ENCODE assay signal across 1 cellular context in the genomic region with DNA sequence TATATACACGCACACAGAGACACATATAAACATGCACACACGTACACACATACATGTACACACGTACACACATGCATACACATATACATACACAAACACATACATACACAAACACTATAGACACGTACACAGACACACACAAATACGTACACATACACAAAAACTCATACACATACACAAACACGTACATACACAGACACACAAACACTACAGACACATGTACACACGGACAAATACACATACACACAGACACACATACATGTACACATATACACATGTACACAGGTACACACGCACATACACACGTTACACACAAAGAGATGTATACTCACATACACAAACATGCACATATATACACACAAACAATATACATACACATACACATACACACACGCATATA.
A peak's percentile ranks its signal among the peaks of the same experiment; 100 is the strongest.
TF ChIP-seq lines count a peak whose summit lies in the region.

No MANE protein-coding gene starts in this region.

TF ChIP-seq in K562, 482 proteins besides CTCF, POLR2A, EP300 and RAD21 (continued from another document):
- TF ChIP-seq, protein P1, sequence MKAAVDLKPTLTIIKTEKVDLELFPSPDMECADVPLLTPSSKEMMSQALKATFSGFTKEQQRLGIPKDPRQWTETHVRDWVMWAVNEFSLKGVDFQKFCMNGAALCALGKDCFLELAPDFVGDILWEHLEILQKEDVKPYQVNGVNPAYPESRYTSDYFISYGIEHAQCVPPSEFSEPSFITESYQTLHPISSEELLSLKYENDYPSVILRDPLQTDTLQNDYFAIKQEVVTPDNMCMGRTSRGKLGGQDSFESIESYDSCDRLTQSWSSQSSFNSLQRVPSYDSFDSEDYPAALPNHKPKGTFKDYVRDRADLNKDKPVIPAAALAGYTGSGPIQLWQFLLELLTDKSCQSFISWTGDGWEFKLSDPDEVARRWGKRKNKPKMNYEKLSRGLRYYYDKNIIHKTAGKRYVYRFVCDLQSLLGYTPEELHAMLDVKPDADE (conservative IDR thresholded peaks at IDR 0.05; ENCODE audit: control insufficient read depth, low read depth, low read length): no peak
- TF ChIP-seq, protein P2, sequence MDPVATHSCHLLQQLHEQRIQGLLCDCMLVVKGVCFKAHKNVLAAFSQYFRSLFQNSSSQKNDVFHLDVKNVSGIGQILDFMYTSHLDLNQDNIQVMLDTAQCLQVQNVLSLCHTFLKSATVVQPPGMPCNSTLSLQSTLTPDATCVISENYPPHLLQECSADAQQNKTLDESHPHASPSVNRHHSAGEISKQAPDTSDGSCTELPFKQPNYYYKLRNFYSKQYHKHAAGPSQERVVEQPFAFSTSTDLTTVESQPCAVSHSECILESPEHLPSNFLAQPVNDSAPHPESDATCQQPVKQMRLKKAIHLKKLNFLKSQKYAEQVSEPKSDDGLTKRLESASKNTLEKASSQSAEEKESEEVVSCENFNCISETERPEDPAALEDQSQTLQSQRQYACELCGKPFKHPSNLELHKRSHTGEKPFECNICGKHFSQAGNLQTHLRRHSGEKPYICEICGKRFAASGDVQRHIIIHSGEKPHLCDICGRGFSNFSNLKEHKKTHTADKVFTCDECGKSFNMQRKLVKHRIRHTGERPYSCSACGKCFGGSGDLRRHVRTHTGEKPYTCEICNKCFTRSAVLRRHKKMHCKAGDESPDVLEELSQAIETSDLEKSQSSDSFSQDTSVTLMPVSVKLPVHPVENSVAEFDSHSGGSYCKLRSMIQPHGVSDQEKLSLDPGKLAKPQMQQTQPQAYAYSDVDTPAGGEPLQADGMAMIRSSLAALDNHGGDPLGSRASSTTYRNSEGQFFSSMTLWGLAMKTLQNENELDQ (CRISPR knock-in tag; IDR thresholded peaks at IDR 0.05; ENCODE audit: borderline replicate concordance): no peak
- peak; percentile 71; the same call in 1 of the 2 replicates for TF ChIP-seq LARP7 (IDR thresholded peaks at IDR 0.05)
- TF ChIP-seq ARID2 (IDR thresholded peaks at IDR 0.05): peak; percentile 86; the same call in 1 of the 2 replicates
- 0 out of 2 replicates have a peak, but pooled peaks have one; percentile 30 for TF ChIP-seq NCOR1 (IDR thresholded peaks at IDR 0.05)
- peak in 1 of 2 experiments; percentile 96; a peak in 2 of 4 replicates for TF ChIP-seq KDM1A (IDR thresholded peaks at IDR 0.05)
- TF ChIP-seq, protein P3, sequence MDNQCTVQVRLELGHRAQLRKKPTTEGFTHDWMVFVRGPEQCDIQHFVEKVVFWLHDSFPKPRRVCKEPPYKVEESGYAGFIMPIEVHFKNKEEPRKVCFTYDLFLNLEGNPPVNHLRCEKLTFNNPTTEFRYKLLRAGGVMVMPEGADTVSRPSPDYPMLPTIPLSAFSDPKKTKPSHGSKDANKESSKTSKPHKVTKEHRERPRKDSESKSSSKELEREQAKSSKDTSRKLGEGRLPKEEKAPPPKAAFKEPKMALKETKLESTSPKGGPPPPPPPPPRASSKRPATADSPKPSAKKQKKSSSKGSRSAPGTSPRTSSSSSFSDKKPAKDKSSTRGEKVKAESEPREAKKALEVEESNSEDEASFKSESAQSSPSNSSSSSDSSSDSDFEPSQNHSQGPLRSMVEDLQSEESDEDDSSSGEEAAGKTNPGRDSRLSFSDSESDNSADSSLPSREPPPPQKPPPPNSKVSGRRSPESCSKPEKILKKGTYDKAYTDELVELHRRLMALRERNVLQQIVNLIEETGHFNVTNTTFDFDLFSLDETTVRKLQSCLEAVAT (IDR thresholded peaks at IDR 0.05): 0 out of 4 replicates have a peak, but pooled peaks of 1 of the 2 experiments have one; percentile 45
- peak; percentile 18 for TF ChIP-seq CBFA2T3 (IDR thresholded peaks at IDR 0.05)
- no peak for TF ChIP-seq E2F3 (CRISPR knock-in tag; IDR thresholded peaks at IDR 0.05)
- TF ChIP-seq ZSCAN29 (IDR thresholded peaks at IDR 0.05): no peak
TF ChIP-seq in K562: peak in this region for 14.
